8 cellular contexts compared by ENCODE assay signal in the genomic region with DNA sequence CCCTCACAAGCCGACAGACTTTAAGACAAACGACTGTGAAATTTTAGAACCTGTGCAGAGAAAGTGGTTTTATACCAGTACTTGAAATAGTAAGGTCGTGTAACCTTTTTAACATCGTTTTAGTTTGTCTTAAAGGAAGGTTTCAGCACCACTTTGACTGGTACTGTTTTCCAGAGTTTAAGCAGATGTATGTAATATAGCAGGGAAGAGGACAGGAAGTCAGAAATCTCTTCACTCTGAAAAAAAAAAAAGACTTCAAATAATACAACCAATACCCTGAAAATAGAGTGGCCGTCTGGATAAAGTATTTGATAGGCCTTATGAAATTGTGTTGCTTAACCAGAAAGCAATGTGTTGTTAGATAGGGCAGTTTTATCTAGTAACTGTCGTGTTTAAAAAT. TPM values are rescaled to one million over a fixed set of nuclear protein-coding genes. Genes with fewer than 3 reads are reported as not detected.
DNase-seq lines count a peak whose midpoint lies in the region; ATAC-seq and TF ChIP-seq lines count a peak whose summit lies in the region.

No MANE protein-coding gene starts in this region.

- ATAC-seq in upper lobe of right lung (no peak), GM19023 (IDR thresholded peaks at IDR 0.05; ENCODE audit: unreplicated experiment) (no peak), GM18858 (IDR thresholded peaks at IDR 0.05; ENCODE audit: unreplicated experiment) (no peak)

- H3K9me3 Mint-ChIP-seq in activated naive CD4-positive, alpha-beta T cell treated with anti-CD3 and anti-CD28 coated beads, Interleukin-2, amount 50 U/mL, for 24 hours: no peaks in the 10 kb centered on the region

- H3K36me3 ChIP-seq in adrenal gland (replicated peaks in 1 of 2): no peaks in the 10 kb centered on the region
- H3K36me3 ChIP-seq in upper lobe of right lung: no peaks in the 10 kb centered on the region

- H3K4me1 ChIP-seq in adrenal gland (replicated peaks in 1 of 2) (peaks cover 0 to 12% of the 10 kb centered on the region in 2 donors), upper lobe of right lung (peaks cover 37% of the 10 kb centered on the region)

- peak overlapping the region; percentile 79 for H3K4me3 Mint-ChIP-seq in activated naive CD4-positive, alpha-beta T cell treated with anti-CD3 and anti-CD28 coated beads, Interleukin-2, amount 50 U/mL, for 24 hours

- no peak for TF ChIP-seq CTCF in adrenal gland (IDR thresholded peaks at IDR 0.05)
- no peak for TF ChIP-seq CTCF in upper lobe of right lung (IDR thresholded peaks at IDR 0.05)

- H3K27me3 Mint-ChIP-seq in activated naive CD4-positive, alpha-beta T cell treated with anti-CD3 and anti-CD28 coated beads, Interleukin-2, amount 50 U/mL, for 24 hours: peaks cover 5% of the 10 kb centered on the region

- WGBS in adrenal gland, 4 donors: 14 to 17% (median 16%) methylated on average over 6 of the region's 6 CpGs

- H3K27me3 ChIP-seq in adrenal gland: no peaks in the 10 kb centered on the region
- no peaks in the 10 kb centered on the region for H3K27me3 ChIP-seq in upper lobe of right lung

- H3K27ac ChIP-seq in adrenal gland: peak overlapping the region in 3 of 5 donors; percentile 79 to 96 (median 90)
- H3K27ac ChIP-seq in upper lobe of right lung: peak overlapping the region; percentile 87

- no peak overlapping the region for H3K27ac Mint-ChIP-seq in activated naive CD4-positive, alpha-beta T cell treated with anti-CD3 and anti-CD28 coated beads, Interleukin-2, amount 50 U/mL, for 24 hours

- H3K4me3 ChIP-seq in adrenal gland: peak overlapping the region in 2 of 4 donors; percentile 60 to 98
- peak overlapping the region; percentile 85 for H3K4me3 ChIP-seq in upper lobe of right lung

- no peaks in the 10 kb centered on the region for H3K9me3 ChIP-seq in adrenal gland (replicated peaks in 1 of 3)
- no peaks in the 10 kb centered on the region for H3K9me3 ChIP-seq in upper lobe of right lung

- no peaks in the 10 kb centered on the region for H3K36me3 Mint-ChIP-seq in activated naive CD4-positive, alpha-beta T cell treated with anti-CD3 and anti-CD28 coated beads, Interleukin-2, amount 50 U/mL, for 24 hours

- peaks cover 7% of the 10 kb centered on the region for H3K4me1 Mint-ChIP-seq in activated naive CD4-positive, alpha-beta T cell treated with anti-CD3 and anti-CD28 coated beads, Interleukin-2, amount 50 U/mL, for 24 hours

- TF ChIP-seq POLR2A in adrenal gland (IDR thresholded peaks at IDR 0.05): no peak

- DNase-seq in activated naive CD4-positive, alpha-beta T cell (lab: John Stamatoyannopoulos, UW): no peak
- DNase-seq in adrenal gland: no peak
- DNase-seq in kidney glomerular epithelial cell (lab: John Stamatoyannopoulos, UW): peak; percentile 33
- no peak for DNase-seq in upper lobe of right lung
- no peak for DNase-seq in activated CD4-positive, alpha-beta T cell treated with anti-CD3 and anti-CD28 coated beads for 4 hours

- intact Hi-C loops in adrenal gland (cut with DNase I): loop anchor here (5.0 to 10.0 kb wide), 3 partner anchors 67 to 323 kb away; no protein-coding TSS in a partner anchor
- intact Hi-C loops in upper lobe of right lung (cut with DNase I): no loop called here

RNA-seq across cellular contexts. Expression of a gene that starts 1.5 kb away (rescaled TPM):
- total RNA-seq in adrenal gland (10 to 100 TPM; 30.6 to 66.1 (median 49.8) TPM), upper lobe of right lung (92.7 TPM)
- 10 to 100 TPM; 16.7 to 68.8 (median 20.8) TPM for polyA plus RNA-seq in adrenal gland
